Comparison of ENCODE assay signal across 9 cellular contexts in the genomic region with DNA sequence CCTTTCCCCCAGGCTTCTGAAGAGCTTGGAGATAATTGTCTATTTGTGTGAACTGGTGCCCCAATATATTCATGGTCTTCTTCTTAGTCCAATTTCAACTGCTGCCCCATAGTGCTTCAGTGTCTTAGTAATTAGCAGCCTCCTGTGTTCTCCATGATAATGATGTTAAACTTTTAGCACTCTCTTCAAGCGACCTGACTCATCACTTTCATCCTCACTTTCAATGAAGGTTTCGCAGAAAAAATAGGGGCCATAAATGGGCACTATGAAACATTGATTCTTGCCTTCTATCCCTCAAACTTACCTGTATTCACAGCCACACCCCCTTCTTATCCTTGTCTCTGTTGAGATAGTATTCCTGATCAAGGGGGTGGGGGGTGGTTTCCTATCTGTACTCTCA.
"Had no signal": no experiment of that assay in that cellular context is flagged by ENCODE, and none has a peak within 500 bp of the region (broad histone marks: within the 10 kb centered on the region; RNA-seq: fewer than 3 reads in every experiment).

No MANE protein-coding gene starts in this region.

- H3K9ac ChIP-seq: KMS-11 had no signal

- DNase-seq: H9, HCEC 1CT, HFFc6, KBM-7 had no signal

- H3K4me2 ChIP-seq: GM23338, KMS-11 had no signal

- H3K27ac ChIP-seq: KMS-11 had no signal

- FAIRE-seq: H1, H54, HTR-8/SVneo had no signal

- ATAC-seq: GM23338 had no signal

- H3K4me3 ChIP-seq: GM23338 had no signal

- H2AFZ ChIP-seq: GM23338 had no signal
